In the genomic region with DNA sequence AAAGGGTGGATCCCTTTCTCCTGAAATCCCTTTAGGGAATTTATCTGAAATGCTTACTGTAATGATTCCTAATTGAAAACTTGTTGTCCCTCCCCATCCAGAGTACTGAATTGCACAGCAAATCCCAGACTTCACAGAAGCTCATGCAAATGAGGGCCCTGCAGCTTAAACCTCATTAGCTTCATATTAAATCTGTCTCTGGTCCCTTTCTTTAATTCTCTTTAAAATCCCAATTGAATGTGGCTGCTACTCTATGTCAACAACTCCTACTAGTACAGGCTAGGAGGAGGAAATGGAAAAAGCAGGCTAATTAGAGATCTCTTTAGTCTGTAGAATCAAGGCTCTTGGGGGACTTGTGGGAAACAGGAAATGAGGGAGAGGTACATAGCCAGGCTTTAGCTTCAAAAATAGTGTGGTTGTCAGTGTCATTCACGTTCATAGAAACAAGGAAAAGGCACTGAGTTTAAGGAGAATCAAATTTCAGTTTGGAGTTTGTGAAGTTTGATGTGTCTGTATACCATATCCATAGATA, we compare ENCODE assay signal across 15 cellular contexts.
DNase-seq lines count a peak whose midpoint lies in the region; ATAC-seq and TF ChIP-seq lines count a peak whose summit lies in the region.
"Had no signal": no experiment of that assay in that cellular context is flagged by ENCODE, and none has a peak within 500 bp of the region (broad histone marks: within the 10 kb centered on the region; RNA-seq: fewer than 3 reads in every experiment).

No MANE protein-coding gene starts in this region.

- DNase-seq in mammary epithelial cell (no peak), MCF 10A (ENCODE audit: unreplicated experiment) (no peak), NCI-H69 (lab: John Stamatoyannopoulos, UW) (peak; percentile 69), endothelial cell (ENCODE audit: low spot score) (no peak), SHP77 treated with DMSO at 0.1 percent for 48 hours (lab: John Stamatoyannopoulos, UW) (no peak), RWPE1 (ENCODE audit: low spot score) (no peak)
- DNase-seq: NCI-H2029; NCI-H524; NK-92 treated with Interleukin-12 subunit alpha and Interleukin-12 subunit beta, amount 100 ng/mL, for 24 hours; T-cell had no signal

- H3K36me3 ChIP-seq in mammary epithelial cell (ENCODE audit: insufficient read depth, low read length), result no peaks in the 10 kb centered on the region
- H3K36me3 ChIP-seq: HAP-1 had no signal

- in situ Hi-C loops in mammary epithelial cell (cut with MboI; ENCODE audit: low sequenced_read_pairs in 2 of 2), result no loop called here

- H3K4me3 ChIP-seq in mammary epithelial cell (replicated peaks in 1 of 3; ENCODE audit: insufficient read depth in 1 of 3, low read depth in 2 of 3, low read length in 3 of 3), result no peak overlapping the region
- H3K4me3 ChIP-seq: A549, HAP-1 had no signal

- CTCF ChIA-PET in mammary epithelial cell (lab: Charles Lee; ENCODE audit: low non-redundant PET), result no interaction called here
- CTCF ChIA-PET in MCF 10A (lab: Yijun Ruan, JAX), result interaction anchor here (0.7 kb wide), 1 partner anchor 184 kb away, joined by 3 read pairs; no protein-coding TSS in a partner anchor
- CTCF ChIA-PET in RWPE1 (lab: Yijun Ruan, JAX), result interaction anchor here (0.8 kb wide), 1 partner anchor 679 kb away, joined by 3 read pairs; no protein-coding TSS in a partner anchor

- H3K27ac ChIP-seq in mammary epithelial cell (ENCODE audit: insufficient read depth, low read depth, low read length) (no peak overlapping the region), RWPE1 (no peak overlapping the region)
- H3K27ac ChIP-seq: A549, C4-2B had no signal

- H3K27me3 ChIP-seq in mammary epithelial cell (ENCODE audit: insufficient read depth, low read length), result no peaks in the 10 kb centered on the region

- H3K36me3 Mint-ChIP-seq in MCF 10A (ENCODE audit: insufficient read depth, unreplicated experiment) (no peaks in the 10 kb centered on the region), endothelial cell (ENCODE audit: low read depth, unreplicated experiment) (no peaks in the 10 kb centered on the region)
- H3K36me3 Mint-ChIP-seq: T-cell had no signal

- no peaks in the 10 kb centered on the region for H4K20me1 ChIP-seq in mammary epithelial cell (ENCODE audit: insufficient read depth, low read length)

- H3K27me3 Mint-ChIP-seq in MCF 10A (ENCODE audit: insufficient read depth, unreplicated experiment) (no peaks in the 10 kb centered on the region), endothelial cell (ENCODE audit: unreplicated experiment) (no peaks in the 10 kb centered on the region)
- H3K27me3 Mint-ChIP-seq: T-cell had no signal

- peaks cover 4% of the 10 kb centered on the region for H3K9me3 ChIP-seq in mammary epithelial cell (replicated peaks; ENCODE audit: insufficient read depth, low read length)
- H3K9me3 ChIP-seq: A549, HAP-1 had no signal

- H3K9ac ChIP-seq in mammary epithelial cell (ENCODE audit: insufficient read depth, low read length), result no peak overlapping the region

- H3K27ac Mint-ChIP-seq in MCF 10A (ENCODE audit: low read depth, unreplicated experiment) (no peak overlapping the region), endothelial cell (ENCODE audit: unreplicated experiment) (peak overlapping the region; percentile 11)
- H3K27ac Mint-ChIP-seq: T-cell had no signal

- dilution Hi-C loops in mammary epithelial cell (cut with HindIII; ENCODE audit: low sequenced_read_pairs), result no loop called here

- ATAC-seq in HG02610 (IDR thresholded peaks at IDR 0.05; ENCODE audit: unreplicated experiment) (no peak), HG03135 (IDR thresholded peaks at IDR 0.05; ENCODE audit: unreplicated experiment) (no peak)
- ATAC-seq: A549, T-cell had no signal

- H3K4me1 Mint-ChIP-seq in MCF 10A (ENCODE audit: insufficient read depth, unreplicated experiment) (peaks cover 14% of the 10 kb centered on the region), endothelial cell (ENCODE audit: unreplicated experiment) (peaks cover 13% of the 10 kb centered on the region)
- H3K4me1 Mint-ChIP-seq: T-cell had no signal

- intact Hi-C loops in mammary epithelial cell (cut with micrococcal nuclease) (loop anchor here (5.0 kb wide), 1 partner anchor 151 kb away; no protein-coding TSS in a partner anchor), MCF 10A (cut with micrococcal nuclease) (no loop called here)

- H3K9me3 Mint-ChIP-seq in MCF 10A (ENCODE audit: unreplicated experiment), result no peaks in the 10 kb centered on the region
- H3K9me3 Mint-ChIP-seq in endothelial cell (ENCODE audit: unreplicated experiment), result no peaks in the 10 kb centered on the region

- POLR2A ChIA-PET in MCF 10A (lab: Yijun Ruan, JAX), result interaction anchor here (0.6 kb wide), 1 partner anchor 11 kb away, joined by 3 read pairs; no protein-coding TSS in a partner anchor
- POLR2A ChIA-PET in RWPE1 (lab: Yijun Ruan, JAX; ENCODE audit: low non-redundant PET), result no interaction called here

- no TSS peak for BruUV-seq in mammary epithelial cell (replicated peaks; lab: Mats Ljungman, UMichigan)
- no TSS peak for BruUV-seq in MCF 10A (replicated peaks; lab: Mats Ljungman, UMichigan)

- H2AFZ ChIP-seq in mammary epithelial cell (ENCODE audit: low read depth, low read length), result peak overlapping the region; percentile 56

- TF ChIP-seq CTCF in mammary epithelial cell (conservative IDR thresholded peaks at IDR 0.05 in 1 of 2, IDR thresholded peaks at IDR 0.05 in 1 of 2; ENCODE audit: extremely low read depth in 1 of 2, insufficient read depth in 1 of 2, low read depth in 1 of 2, low read length in 2 of 2), result no peak
- no peak for TF ChIP-seq CTCF in MCF 10A (IDR thresholded peaks at IDR 0.05; ENCODE audit: unreplicated experiment)
- TF ChIP-seq CTCF in endothelial cell (IDR thresholded peaks at IDR 0.05; ENCODE audit: unreplicated experiment), result no peak
- no peak for TF ChIP-seq CTCF in RWPE1 (conservative IDR thresholded peaks at IDR 0.05; ENCODE audit: low read depth)

- no peaks in the 10 kb centered on the region for H3K79me2 ChIP-seq in mammary epithelial cell (ENCODE audit: insufficient read depth, low read length)

- peaks cover 35% of the 10 kb centered on the region for H3K4me1 ChIP-seq in mammary epithelial cell (ENCODE audit: insufficient read depth, low read length)
- H3K4me1 ChIP-seq: A549 had no signal

- no peak overlapping the region for H3K4me2 ChIP-seq in mammary epithelial cell (ENCODE audit: insufficient read depth, low read depth, low read length)
- H3K4me2 ChIP-seq: A549 had no signal

- no peak overlapping the region for H3K4me3 Mint-ChIP-seq in MCF 10A (ENCODE audit: unreplicated experiment)
- H3K4me3 Mint-ChIP-seq in endothelial cell (ENCODE audit: unreplicated experiment), result no peak overlapping the region
- H3K4me3 Mint-ChIP-seq: T-cell had no signal

- WGBS in mammary epithelial cell (ENCODE audit: low coverage, missing lambda C conversion rate), result 65% methylated on average over 1 of the region's 1 CpG
